9 cellular contexts compared by ENCODE assay signal in the genomic region with DNA sequence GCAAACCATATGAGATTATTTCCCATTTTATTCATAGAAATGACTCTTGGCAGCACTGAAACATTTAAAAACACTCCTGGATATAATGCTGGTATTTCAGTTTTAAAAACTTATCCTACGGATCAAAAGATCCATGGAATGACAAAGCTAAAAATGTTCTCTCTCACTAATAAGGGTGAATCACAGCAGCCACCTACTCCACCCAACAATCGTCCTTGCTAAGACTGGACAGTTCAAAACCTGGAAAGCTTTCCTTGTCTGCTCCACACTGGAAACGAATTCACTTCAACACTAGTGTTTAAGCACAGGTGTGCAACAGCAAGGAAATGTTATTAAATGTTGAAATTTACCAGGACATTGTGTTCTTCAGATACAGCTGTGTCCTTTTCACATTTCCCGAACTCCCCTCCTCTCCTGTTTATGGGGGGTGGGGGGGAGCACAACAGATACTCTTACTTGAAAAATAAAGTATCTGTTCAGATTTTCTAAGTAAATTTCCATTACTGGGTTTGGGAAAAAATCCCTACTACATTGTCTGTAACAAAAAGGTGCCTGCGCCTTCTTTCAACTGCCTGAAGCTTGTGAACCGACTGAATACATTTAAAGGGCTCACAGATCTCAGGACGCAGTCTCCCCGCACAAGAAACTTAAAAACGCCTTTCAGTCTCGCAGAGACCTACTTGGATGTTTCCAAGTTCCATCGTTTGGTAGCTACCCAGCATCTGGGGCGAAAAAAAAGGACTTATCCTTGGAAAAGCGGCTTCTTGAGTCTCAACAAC. TPM values are rescaled to one million over a fixed set of nuclear protein-coding genes. Genes with fewer than 3 reads are reported as not detected.
DNase-seq lines count a peak whose midpoint lies in the region; TF ChIP-seq lines count a peak whose summit lies in the region.
"Had no signal": no experiment of that assay in that cellular context is flagged by ENCODE, and none has a peak within 500 bp of the region (broad histone marks: within the 10 kb centered on the region; RNA-seq: fewer than 3 reads in every experiment).

No MANE protein-coding gene starts in this region.

- H3K18ac ChIP-seq in trophoblast cell (ENCODE audit: low read length): peak overlapping the region; percentile 97

- H3K4me3 ChIP-seq in fibroblast of mammary gland (ENCODE audit: control insufficient read depth, low read depth, low read length) (peak overlapping the region; percentile 99), trophoblast cell (ENCODE audit: low read depth, low read length) (peak overlapping the region; percentile 97)

- POLR2A ChIA-PET in activated CD4-positive, alpha-beta T cell treated with anti-CD3 and anti-CD28 coated beads, Interleukin-2, amount 10 ng/mL, durations not matched to agents 7 days and 5 days (lab: Charles Lee): interaction anchor here (0.7 to 1.6 kb wide), 2 partner anchors 26 to 123 kb away, joined by 3 to 9 read pairs; no protein-coding TSS in a partner anchor

- no peak overlapping the region for H2BK12ac ChIP-seq in trophoblast cell (ENCODE audit: low read length)

- H3K36me3 ChIP-seq in trophoblast cell (ENCODE audit: control insufficient read depth in 1 of 2, insufficient read depth in 2 of 2, low read length in 2 of 2): peaks cover 2 to 8% of the 10 kb centered on the region in 2 experiments

- peak overlapping the region; percentile 84 for H2BK120ac ChIP-seq in trophoblast cell (ENCODE audit: insufficient read depth, low read length, poor library complexity)

- H3K4me1 ChIP-seq in trophoblast cell (ENCODE audit: control insufficient read depth in 1 of 2, insufficient read depth in 2 of 2, low read length in 2 of 2): peaks cover 9 to 10% of the 10 kb centered on the region in 2 experiments

- peaks cover 16% of the 10 kb centered on the region for H3K79me2 ChIP-seq in trophoblast cell (ENCODE audit: control insufficient read depth, insufficient read depth, low read length, poor library complexity)

- H3K27ac ChIP-seq in trophoblast cell (ENCODE audit: low read depth, low read length): peak overlapping the region; percentile 16

- H3K14ac ChIP-seq in trophoblast cell (ENCODE audit: low read length): peak overlapping the region; percentile 98

- H3K4me3 Mint-ChIP-seq in activated CD4-positive, alpha-beta T cell treated with anti-CD3 and anti-CD28 coated beads, Interleukin-2, amount 10 ng/mL, durations not matched to agents 7 days and 5 days: peak overlapping the region; percentile 95
- peak overlapping the region; percentile 95 for H3K4me3 Mint-ChIP-seq in T-helper 1 cell treated with Interleukin-12 subunit alpha and Interleukin-12 subunit beta and Interleukin-4 antibody, amounts not matched to agents 30 μg/mL and 1 μg/mL, for 36 hours

- H4K12ac ChIP-seq in trophoblast cell (ENCODE audit: low read depth, low read length): no peak overlapping the region

- peaks cover 4% of the 10 kb centered on the region for H3K9me3 Mint-ChIP-seq in activated CD4-positive, alpha-beta T cell treated with anti-CD3 and anti-CD28 coated beads, Interleukin-2, amount 10 ng/mL, durations not matched to agents 7 days and 5 days
- H3K9me3 Mint-ChIP-seq in T-helper 1 cell treated with Interleukin-12 subunit alpha and Interleukin-12 subunit beta and Interleukin-4 antibody, amounts not matched to agents 30 μg/mL and 1 μg/mL, for 36 hours: no peaks in the 10 kb centered on the region

- H3K36me3 Mint-ChIP-seq in activated CD4-positive, alpha-beta T cell treated with anti-CD3 and anti-CD28 coated beads, Interleukin-2, amount 10 ng/mL, durations not matched to agents 7 days and 5 days (ENCODE audit: low read depth): peaks cover 52% of the 10 kb centered on the region
- peaks cover 45% of the 10 kb centered on the region for H3K36me3 Mint-ChIP-seq in T-helper 1 cell treated with Interleukin-12 subunit alpha and Interleukin-12 subunit beta and Interleukin-4 antibody, amounts not matched to agents 30 μg/mL and 1 μg/mL, for 36 hours (ENCODE audit: low read depth)

- peak overlapping the region; percentile 95 for H3K9ac ChIP-seq in trophoblast cell (ENCODE audit: low read length)

- no peak overlapping the region for H2AFZ ChIP-seq in trophoblast cell (ENCODE audit: insufficient read depth, low read length, poor library complexity)

- H3K9me3 ChIP-seq in trophoblast cell (ENCODE audit: insufficient read depth, low read depth, low read length): no peaks in the 10 kb centered on the region

- H3K4me2 ChIP-seq in trophoblast cell (ENCODE audit: low read length): peak overlapping the region; percentile 85

- H3K27me3 Mint-ChIP-seq in activated CD4-positive, alpha-beta T cell treated with anti-CD3 and anti-CD28 coated beads, Interleukin-2, amount 10 ng/mL, durations not matched to agents 7 days and 5 days: peaks cover 10% of the 10 kb centered on the region
- peaks cover 23% of the 10 kb centered on the region for H3K27me3 Mint-ChIP-seq in T-helper 1 cell treated with Interleukin-12 subunit alpha and Interleukin-12 subunit beta and Interleukin-4 antibody, amounts not matched to agents 30 μg/mL and 1 μg/mL, for 36 hours (ENCODE audit: low read depth)

- WGBS in trophoblast cell (ENCODE audit: extremely low coverage, insufficient coverage, insufficient read length): no CpG with 5 or more reads among the region's 13 CpGs

- peak overlapping the region; percentile 94 for H3K27ac Mint-ChIP-seq in activated CD4-positive, alpha-beta T cell treated with anti-CD3 and anti-CD28 coated beads, Interleukin-2, amount 10 ng/mL, durations not matched to agents 7 days and 5 days
- peak overlapping the region; percentile 89 for H3K27ac Mint-ChIP-seq in T-helper 1 cell treated with Interleukin-12 subunit alpha and Interleukin-12 subunit beta and Interleukin-4 antibody, amounts not matched to agents 30 μg/mL and 1 μg/mL, for 36 hours

- TF ChIP-seq CTCF in fibroblast of mammary gland (conservative IDR thresholded peaks at IDR 0.05; ENCODE audit: control insufficient read depth, insufficient read depth, low read depth, low read length): no peak

- H4K8ac ChIP-seq in trophoblast cell (ENCODE audit: low read depth, low read length): no peak overlapping the region

- H3K23ac ChIP-seq in trophoblast cell (ENCODE audit: low read length): no peak overlapping the region

- peaks cover 10% of the 10 kb centered on the region for H3K79me1 ChIP-seq in trophoblast cell (ENCODE audit: low read length)

- DNase-seq in activated CD4-positive, alpha-beta T cell treated with anti-CD3 and anti-CD28 coated beads, Interleukin-2, amount 10 ng/mL, durations not matched to agents 7 days and 5 days: no peak
- no peak for DNase-seq in activated CD4-positive, alpha-beta T cell treated with anti-CD3 and anti-CD28 coated beads, Interleukin-2, amount 50 U/mL, for 4 hours
- peak; percentile 74 for DNase-seq in fibroblast of mammary gland (ENCODE audit: low read depth)
- DNase-seq in trophoblast cell: peak; percentile 32 to 79
- DNase-seq in NCI-H226: no peak
- no peak for DNase-seq in germinal center (ENCODE audit: low spot score)
- DNase-seq in NCI-H510A treated with DMSO at 0.1 percent for 48 hours (lab: John Stamatoyannopoulos, UW): no peak
- DNase-seq: left cardiac atrium had no signal

- peak overlapping the region; percentile 91 for H4K91ac ChIP-seq in trophoblast cell (ENCODE audit: low read depth, low read length)

- peak overlapping the region; percentile 51 for H2AK5ac ChIP-seq in trophoblast cell (ENCODE audit: low read length)

- peaks cover 54% of the 10 kb centered on the region for H3K4me1 Mint-ChIP-seq in activated CD4-positive, alpha-beta T cell treated with anti-CD3 and anti-CD28 coated beads, Interleukin-2, amount 10 ng/mL, durations not matched to agents 7 days and 5 days
- H3K4me1 Mint-ChIP-seq in T-helper 1 cell treated with Interleukin-12 subunit alpha and Interleukin-12 subunit beta and Interleukin-4 antibody, amounts not matched to agents 30 μg/mL and 1 μg/mL, for 36 hours (ENCODE audit: low read depth): peaks cover 45% of the 10 kb centered on the region

- CTCF ChIA-PET in activated CD4-positive, alpha-beta T cell treated with anti-CD3 and anti-CD28 coated beads, Interleukin-2, amount 10 ng/mL, durations not matched to agents 7 days and 5 days (lab: Charles Lee): interaction anchor here (1.3 to 3.1 kb wide), 5 partner anchors 10 to 106 kb away, joined by 5 to 19 read pairs (median 6); no protein-coding TSS in a partner anchor

- H2BK5ac ChIP-seq in trophoblast cell (ENCODE audit: low read depth, low read length, poor library complexity): peak overlapping the region; percentile 82

- no peaks in the 10 kb centered on the region for H3K27me3 ChIP-seq in trophoblast cell (ENCODE audit: insufficient read depth, low read length)

- H3K4ac ChIP-seq in trophoblast cell (ENCODE audit: low read depth, low read length): peak overlapping the region; percentile 96

RNA-seq across cellular contexts. Expression of a gene that starts 1.4 kb away (rescaled TPM):
- 100 to 1,000 TPM; 308 to 322 TPM for total RNA-seq in activated CD4-positive, alpha-beta T cell treated with anti-CD3 and anti-CD28 coated beads, Interleukin-2, amount 10 ng/mL, durations not matched to agents 7 days and 5 days
- 327 and 332 TPM in 2 replicates for polyA plus RNA-seq in trophoblast cell (2013)

Comparison
In these comparisons a context has a peak if more than half of its experiments do, and no peak if none do; other contexts are left out.
1. DNase-seq: peak in fibroblast of mammary gland (single experiment) and trophoblast cell (2 of 2); none in activated CD4-positive, alpha-beta T cell treated with anti-CD3 and anti-CD28 coated beads, Interleukin-2, amount 10 ng/mL, durations not matched to agents 7 days and 5 days (single experiment), activated CD4-positive, alpha-beta T cell treated with anti-CD3 and anti-CD28 coated beads, Interleukin-2, amount 50 U/mL, for 4 hours (0 of 2), NCI-H226 (single experiment), germinal center (single experiment) and NCI-H510A treated with DMSO at 0.1 percent for 48 hours (single experiment).